ENCODE assay signal across 27 cellular contexts in genomic region chr11:120766318-120766717, GRCh38.
"Had no signal": no experiment of that assay in that cellular context is flagged by ENCODE, and none has a peak within 500 bp of the region (broad histone marks: within the 10 kb centered on the region; RNA-seq: fewer than 3 reads in every experiment).

No MANE protein-coding gene starts in this region.

- H3K36me3 ChIP-seq: pancreas, prostate gland, right lobe of liver, sigmoid colon, stomach, thoracic aorta, thyroid gland, tibial nerve, upper lobe of left lung had no signal

- H3K4me3 Mint-ChIP-seq: naive B cell; naive thymus-derived CD8-positive, alpha-beta T cell; natural killer cell treated with Interleukin-12 subunit alpha and Interleukin-12 subunit beta and Interleukin-15 and Interleukin-18, amount 100 ng/mL, for 72 hours; nephron progenitor cell; neural crest cell; stimulated activated effector memory CD8-positive, alpha-beta T cell treated with anti-CD3 and anti-CD28 coated beads, Interleukin-12 subunit alpha, Interleukin-12 subunit beta, amount 100 ng/mL, for 72 hours; stimulated activated naive B cell treated with anti-CD40 and anti-IgM and Interleukin-4, amounts not matched to agents 10 μg/mL and 1 μg/mL and 100 μg/mL, for 72 hours; stimulated activated naive CD8-positive, alpha-beta T cell treated with anti-CD3 and anti-CD28 coated beads, Interleukin-15, Interleukin-2, amounts not matched to agents 100 ng/mL and 50 ng/mL, for 24 hours had no signal

- DNase-seq: naive B cell; naive thymus-derived CD8-positive, alpha-beta T cell; nephron progenitor cell; occipital lobe; pancreas; retina; right cardiac atrium; right lobe of liver; sigmoid colon; small intestine; stimulated activated CD4-positive, alpha-beta T cell treated with anti-CD3 and anti-CD28 coated beads, Interleukin-15, amount 100 ng/mL, for 24 hours; stimulated activated CD4-positive, alpha-beta T cell treated with anti-CD3 and anti-CD28 coated beads, Interleukin-2, amount 100 ng/mL, for 24 hours; stimulated activated CD4-positive, alpha-beta T cell treated with anti-CD3 and anti-CD28 coated beads, Interleukin-2, amount 100 ng/mL, for 48 hours; stimulated activated CD4-positive, alpha-beta T cell treated with anti-CD3 and anti-CD28 coated beads, Interleukin-4, amount 100 ng/mL, for 24 hours; stimulated activated naive B cell treated with anti-CD40 and anti-IgM and Interleukin-4, amounts not matched to agents 10 μg/mL and 1 μg/mL and 100 μg/mL, for 72 hours; stimulated activated naive CD4-positive, alpha-beta T cell treated with Interleukin-2 at 50 U/mL for 16 hours; stomach; thyroid gland; trophoblast cell; upper lobe of left lung had no signal

- H3K27ac ChIP-seq: pancreas, prostate gland, right lobe of liver, sigmoid colon, stomach, thoracic aorta, thyroid gland, tibial nerve, upper lobe of left lung had no signal

- H3K36me3 Mint-ChIP-seq: stimulated activated effector memory CD8-positive, alpha-beta T cell treated with anti-CD3 and anti-CD28 coated beads, Interleukin-12 subunit alpha, Interleukin-12 subunit beta, amount 100 ng/mL, for 72 hours had no signal

- H3K4me1 Mint-ChIP-seq: naive B cell; naive thymus-derived CD8-positive, alpha-beta T cell; nephron progenitor cell; neural crest cell; stimulated activated effector memory CD8-positive, alpha-beta T cell treated with anti-CD3 and anti-CD28 coated beads, Interleukin-12 subunit alpha, Interleukin-12 subunit beta, amount 100 ng/mL, for 72 hours; stimulated activated naive B cell treated with anti-CD40 and anti-IgM and Interleukin-4, amounts not matched to agents 10 μg/mL and 1 μg/mL and 100 μg/mL, for 72 hours had no signal

- H3K4me1 ChIP-seq: pancreas, prostate gland, right lobe of liver, sigmoid colon, stomach, thyroid gland, tibial nerve, upper lobe of left lung had no signal

- H3K4me3 ChIP-seq: pancreas, prostate gland, right lobe of liver, sigmoid colon, stomach, thoracic aorta, thyroid gland, tibial nerve, upper lobe of left lung had no signal

- H3K9me3 ChIP-seq: pancreas, prostate gland, right lobe of liver, sigmoid colon, thyroid gland had no signal

- H3K27me3 ChIP-seq: right lobe of liver, sigmoid colon, thyroid gland, upper lobe of left lung had no signal

- H3K27ac Mint-ChIP-seq: naive B cell; naive thymus-derived CD8-positive, alpha-beta T cell; natural killer cell treated with Interleukin-12 subunit alpha and Interleukin-12 subunit beta and Interleukin-15 and Interleukin-18, amount 100 ng/mL, for 72 hours; nephron progenitor cell; stimulated activated effector memory CD8-positive, alpha-beta T cell treated with anti-CD3 and anti-CD28 coated beads, Interleukin-12 subunit alpha, Interleukin-12 subunit beta, amount 100 ng/mL, for 72 hours; stimulated activated naive B cell treated with anti-CD40 and anti-IgM and Interleukin-4, amounts not matched to agents 10 μg/mL and 1 μg/mL and 100 μg/mL, for 72 hours; stimulated activated naive CD8-positive, alpha-beta T cell treated with anti-CD3 and anti-CD28 coated beads, Interleukin-15, Interleukin-2, amounts not matched to agents 100 ng/mL and 50 ng/mL, for 24 hours had no signal
